10 cellular contexts compared by ENCODE assay signal in the genomic region with DNA sequence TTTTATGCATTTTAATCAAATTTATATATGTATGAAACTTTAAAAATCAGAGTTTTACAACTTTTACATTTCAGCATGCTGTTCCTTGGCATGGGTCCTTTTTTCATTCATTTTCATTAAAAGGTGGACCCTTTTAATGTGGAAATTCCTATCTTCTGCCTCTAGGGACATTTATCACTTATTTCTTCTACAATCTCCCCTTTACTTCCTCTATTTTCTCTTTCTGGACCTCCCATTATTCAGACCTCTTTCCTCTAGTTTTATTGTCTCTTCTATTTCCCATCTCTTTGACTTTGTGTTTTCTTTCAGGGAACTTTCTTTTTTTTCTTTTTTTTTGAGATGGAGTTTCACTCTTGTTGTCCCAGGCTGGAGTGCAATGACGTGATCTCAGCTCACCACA. TPM values are rescaled to one million over a fixed set of nuclear protein-coding genes. Genes with fewer than 3 reads are reported as not detected.
DNase-seq lines count a peak whose midpoint lies in the region; ATAC-seq and TF ChIP-seq lines count a peak whose summit lies in the region.
"Had no signal": no experiment of that assay in that cellular context is flagged by ENCODE, and none has a peak within 500 bp of the region (broad histone marks: within the 10 kb centered on the region; RNA-seq: fewer than 3 reads in every experiment).

No MANE protein-coding gene starts in this region.

- H3K4ac ChIP-seq in IMR-90 (ENCODE audit: low read depth, low read length): no peak overlapping the region

- H2AK9ac ChIP-seq in IMR-90 (replicated peaks; ENCODE audit: low read depth, low read length, poor library complexity): no peak overlapping the region

- no peaks in the 10 kb centered on the region for H3K9me3 ChIP-seq in BLaER1 treated with 17β-estradiol and CSF1 and Interleukin-3, amounts not matched to agents 10 nM and 100 nM (replicated peaks in 1 of 11)
- H3K9me3 ChIP-seq in IMR-90 (ENCODE audit: control insufficient read depth, insufficient read depth, low read length) (no peaks in the 10 kb centered on the region), muscle layer of duodenum (ENCODE audit: control insufficient read depth in 1 of 2, low read length in 2 of 2) (no peaks in the 10 kb centered on the region)

- H3K27ac ChIP-seq in BLaER1 treated with 17β-estradiol and CSF1 and Interleukin-3, amounts not matched to agents 10 nM and 100 nM: no peak overlapping the region
- H3K27ac ChIP-seq in IMR-90 (ENCODE audit: insufficient read depth, low read length): no peak overlapping the region
- H3K27ac ChIP-seq in muscle layer of duodenum (ENCODE audit: low read length): no peak overlapping the region

- peak overlapping the region in 1 of 11 experiments; percentile 29; a peak in 1 of 22 replicates for H3K9ac ChIP-seq in BLaER1 treated with 17β-estradiol and CSF1 and Interleukin-3, amounts not matched to agents 10 nM and 100 nM
- H3K9ac ChIP-seq in IMR-90 (ENCODE audit: low read depth, low read length): no peak overlapping the region

- no peak overlapping the region for H3K23ac ChIP-seq in IMR-90 (ENCODE audit: low read depth, low read length)

- no peak for TF ChIP-seq POLR2A in IMR-90 (IDR thresholded peaks at IDR 0.05; ENCODE audit: low read depth, low read length)

- no peak overlapping the region for H3K14ac ChIP-seq in IMR-90 (replicated peaks; ENCODE audit: low read depth, low read length)

- H3K36me3 ChIP-seq in BLaER1 treated with 17β-estradiol and CSF1 and Interleukin-3, amounts not matched to agents 10 nM and 100 nM: no peaks in the 10 kb centered on the region
- no peaks in the 10 kb centered on the region for H3K36me3 ChIP-seq in IMR-90 (ENCODE audit: control insufficient read depth, insufficient read depth, low read length)
- no peaks in the 10 kb centered on the region for H3K36me3 ChIP-seq in muscle layer of duodenum (ENCODE audit: control insufficient read depth in 1 of 2, insufficient read depth in 2 of 2, low read length in 2 of 2)

- no peak for DNase-seq in IMR-90
- no peak for DNase-seq in hepatic stellate cell (ENCODE audit: low spot score)
- DNase-seq in mucosa of gallbladder (ENCODE audit: low spot score): no peak
- DNase-seq in LoVo (ENCODE audit: low spot score): no peak
- no peak for DNase-seq in DMS114 treated with DMSO at 0.1 percent for 48 hours (lab: John Stamatoyannopoulos, UW; ENCODE audit: unreplicated experiment)
- DNase-seq: activated CD4-positive, alpha-beta T cell treated with anti-CD3 and anti-CD28 coated beads, Interleukin-2, amount 10 ng/mL, durations not matched to agents 7 days and 5 days had no signal

- intact Hi-C loops in IMR-90 (cut with micrococcal nuclease): no loop called here

- H3K27ac Mint-ChIP-seq in activated naive CD8-positive, alpha-beta T cell: no peak overlapping the region
- H3K27ac Mint-ChIP-seq: activated CD4-positive, alpha-beta T cell treated with anti-CD3 and anti-CD28 coated beads, Interleukin-2, amount 10 ng/mL, durations not matched to agents 7 days and 5 days had no signal

- H3K56ac ChIP-seq in IMR-90 (ENCODE audit: extremely low read depth, insufficient read depth, low read length): no peak overlapping the region

- no peak overlapping the region for H2AFZ ChIP-seq in IMR-90 (replicated peaks; ENCODE audit: low read length, poor library complexity)

- peaks cover 28 to 54% (median 44%) of the 10 kb centered on the region in 10 experiments for H3K4me1 ChIP-seq in BLaER1 treated with 17β-estradiol and CSF1 and Interleukin-3, amounts not matched to agents 10 nM and 100 nM
- H3K4me1 ChIP-seq in IMR-90 (ENCODE audit: control insufficient read depth, insufficient read depth, low read length): no peaks in the 10 kb centered on the region; the same call in 1 of the 2 replicates
- H3K4me1 ChIP-seq in muscle layer of duodenum (ENCODE audit: control insufficient read depth in 1 of 2, insufficient read depth in 2 of 2, low read length in 2 of 2): peaks cover 0 to 13% of the 10 kb centered on the region in 2 donors

- no peaks in the 10 kb centered on the region for H3K9me1 ChIP-seq in IMR-90 (ENCODE audit: insufficient read depth, low read length)

- 0 out of 2 replicates have a peak, but pooled peaks have one; percentile 5 for TF ChIP-seq RAD21 in IMR-90 (IDR thresholded peaks at IDR 0.05; ENCODE audit: low read length)

- no peak overlapping the region for H2BK120ac ChIP-seq in IMR-90 (ENCODE audit: low read depth, low read length)

- H4K20me1 ChIP-seq in BLaER1 treated with 17β-estradiol and CSF1 and Interleukin-3, amounts not matched to agents 10 nM and 100 nM: peaks cover 0 to 11% (median 5%) of the 10 kb centered on the region in 11 experiments; a peak in 9 of 22 replicates
- H4K20me1 ChIP-seq in IMR-90 (ENCODE audit: insufficient read depth, low read length): no peaks in the 10 kb centered on the region; the same call in 1 of the 2 replicates

- no peaks in the 10 kb centered on the region for H3K9me3 Mint-ChIP-seq in activated naive CD8-positive, alpha-beta T cell (ENCODE audit: low read depth)
- H3K9me3 Mint-ChIP-seq: activated CD4-positive, alpha-beta T cell treated with anti-CD3 and anti-CD28 coated beads, Interleukin-2, amount 10 ng/mL, durations not matched to agents 7 days and 5 days had no signal

- dilution Hi-C loops in IMR-90 (cut with HindIII; ENCODE audit: low sequenced_read_pairs, unreplicated experiment): no loop called here

- H3K4me1 Mint-ChIP-seq in activated naive CD8-positive, alpha-beta T cell (ENCODE audit: low read depth): peaks cover 10% of the 10 kb centered on the region

- H2BK15ac ChIP-seq in IMR-90 (ENCODE audit: low read depth, low read length): no peak overlapping the region

- H3K18ac ChIP-seq in IMR-90 (ENCODE audit: low read depth, low read length): no peak overlapping the region

- no peak overlapping the region for H2AK5ac ChIP-seq in IMR-90 (ENCODE audit: low read depth, low read length)

- peak overlapping the region in 7 of 10 experiments; percentile 36 to 66 (median 47); a peak in 11 of 20 replicates for H3K4me3 ChIP-seq in BLaER1 treated with 17β-estradiol and CSF1 and Interleukin-3, amounts not matched to agents 10 nM and 100 nM
- no peak overlapping the region for H3K4me3 ChIP-seq in IMR-90 (ENCODE audit: insufficient read depth, low read depth, low read length)
- H3K4me3 ChIP-seq in muscle layer of duodenum (ENCODE audit: low read depth in 1 of 2, low read length in 2 of 2): peak overlapping the region; percentile 18 to 56

- peak overlapping the region; percentile 5 for H3K4me3 Mint-ChIP-seq in activated naive CD8-positive, alpha-beta T cell
- H3K4me3 Mint-ChIP-seq: activated CD4-positive, alpha-beta T cell treated with anti-CD3 and anti-CD28 coated beads, Interleukin-2, amount 10 ng/mL, durations not matched to agents 7 days and 5 days had no signal

- no peak overlapping the region for H2BK5ac ChIP-seq in IMR-90 (ENCODE audit: low read depth, low read length, poor library complexity, severe bottlenecking)

- TF ChIP-seq CTCF in IMR-90 (conservative IDR thresholded peaks at IDR 0.05; ENCODE audit: low read depth, low read length): no peak

- POLR2A ChIA-PET in IMR-90 (lab: Charles Lee; ENCODE audit: unreplicated experiment): no interaction called here

- no peaks in the 10 kb centered on the region for H3K36me3 Mint-ChIP-seq in activated naive CD8-positive, alpha-beta T cell

- BruUV-seq in IMR-90 (replicated peaks; lab: Mats Ljungman, UMichigan): no TSS peak

- peaks cover 28% of the 10 kb centered on the region for H3K27me3 Mint-ChIP-seq in activated naive CD8-positive, alpha-beta T cell

- H3K4me2 ChIP-seq in BLaER1 treated with 17β-estradiol and CSF1 and Interleukin-3, amounts not matched to agents 10 nM and 100 nM: peak overlapping the region; percentile 74 to 99 (median 88); a peak in 19 of 22 replicates
- peak overlapping the region; percentile 91 for H3K4me2 ChIP-seq in IMR-90 (ENCODE audit: low read depth, low read length)

- no peak overlapping the region for H2BK20ac ChIP-seq in IMR-90 (ENCODE audit: low read depth, low read length)

- CTCF ChIA-PET in IMR-90 (lab: Yijun Ruan, JAX): no interaction called here

- no peaks in the 10 kb centered on the region for H3K79me1 ChIP-seq in IMR-90 (ENCODE audit: low read depth in 1 of 2, low read length in 2 of 2)

- no CpG with 5 or more reads among the region's 1 CpG for WGBS in IMR-90 (ENCODE audit: extremely low coverage in 2 of 2, insufficient read length in 1 of 2), 2 experiments

- no peak overlapping the region for H4K5ac ChIP-seq in IMR-90 (ENCODE audit: low read depth, low read length)

- in situ Hi-C loops in IMR-90 (cut with MboI; ENCODE audit: low sequenced_read_pairs): no loop called here

- no peak for ATAC-seq in IMR-90 (ENCODE audit: low read depth)

- H3K27me3 ChIP-seq in BLaER1 treated with 17β-estradiol and CSF1 and Interleukin-3, amounts not matched to agents 10 nM and 100 nM: peaks cover 28 to 46% (median 36%) of the 10 kb centered on the region in 11 experiments
- H3K27me3 ChIP-seq in IMR-90 (ENCODE audit: control insufficient read depth, insufficient read depth, low read length): peaks cover 26% of the 10 kb centered on the region
- peaks cover 8% of the 10 kb centered on the region for H3K27me3 ChIP-seq in muscle layer of duodenum (ENCODE audit: low read depth, low read length)

- H4K91ac ChIP-seq in IMR-90 (ENCODE audit: insufficient read depth, low read depth, low read length): no peak overlapping the region

- no peak overlapping the region for H4K8ac ChIP-seq in IMR-90 (ENCODE audit: low read depth in 2 of 2, low read length in 2 of 2)

TF ChIP-seq in IMR-90, 13 proteins besides CTCF, POLR2A, EP300 and RAD21 (continues in another document):
- TF ChIP-seq RCOR1 (IDR thresholded peaks at IDR 0.05; ENCODE audit: insufficient replicate concordance, low read length): no peak
- TF ChIP-seq CHD1 (IDR thresholded peaks at IDR 0.05; ENCODE audit: low read depth, low read length): no peak
- TF ChIP-seq MAFK (IDR thresholded peaks at IDR 0.05; ENCODE audit: low read depth, low read length): no peak

RNA-seq across cellular contexts. Expression of a gene that starts 5.7 kb away (rescaled TPM):
- total RNA-seq in IMR-90 (2012; rRNA removed): 0.28 TPM in 1 of 2 replicates, not detected in the other
- polyA plus RNA-seq in IMR-90 (2012; rRNA removed): 0.07 TPM in 1 of 2 replicates, not detected in the other
- 0.10 TPM in 1 of 2 replicates, not detected in the other for polyA plus RNA-seq in IMR-90 (2012; cell fraction: cytosol; rRNA removed)
- 0.05 and 0.22 TPM in 2 replicates for polyA plus RNA-seq in IMR-90 (2012; cell fraction: nucleus; rRNA removed; ENCODE audit: low replicate concordance)
- total RNA-seq in mucosa of gallbladder: 3.3 TPM
- total RNA-seq: activated CD4-positive, alpha-beta T cell treated with anti-CD3 and anti-CD28 coated beads, Interleukin-2, amount 10 ng/mL, durations not matched to agents 7 days and 5 days; myocyte had no signal

RNA-seq across cellular contexts. Expression of a gene that starts 36.1 kb away (rescaled TPM):
- 30.8 and 31.9 TPM in 2 replicates for total RNA-seq in IMR-90 (2012; rRNA removed)
- 6.2 and 6.5 TPM in 2 replicates for polyA plus RNA-seq in IMR-90 (2012; rRNA removed)
- 2.0 and 2.1 TPM in 2 replicates for polyA plus RNA-seq in IMR-90 (2012; cell fraction: cytosol; rRNA removed)
- 3.2 and 7.7 TPM in 2 replicates for polyA plus RNA-seq in IMR-90 (2012; cell fraction: nucleus; rRNA removed; ENCODE audit: low replicate concordance)
- 71.0 TPM for total RNA-seq in mucosa of gallbladder
